8 cellular contexts compared by ENCODE assay signal in genomic region chr20:24917797-24918578, GRCh38. TPM values are rescaled to one million over a fixed set of nuclear protein-coding genes. Genes with fewer than 3 reads are reported as not detected.
DNase-seq lines count a peak whose midpoint lies in the region; ATAC-seq and TF ChIP-seq lines count a peak whose summit lies in the region.

No MANE protein-coding gene starts in this region.

- H3K27me3 ChIP-seq in lower lobe of right lung (ENCODE audit: low read depth): no peaks in the 10 kb centered on the region

- TF ChIP-seq CTCF in HFF-Myc (IDR thresholded peaks at IDR 0.05; ENCODE audit: low read depth, low read length, missing control alignments) (peak; percentile 83), lower lobe of right lung (IDR thresholded peaks at IDR 0.05) (peak; percentile 82)

- peak; percentile 93 to 95 for ATAC-seq in lower lobe of right lung
- no peak for ATAC-seq in GM19467 (IDR thresholded peaks at IDR 0.05; ENCODE audit: unreplicated experiment)

- peaks cover 4% of the 10 kb centered on the region for H3K27me3 Mint-ChIP-seq in activated CD4-positive, alpha-beta T cell treated with anti-CD3 and anti-CD28 coated beads, Interleukin-2, amount 10 ng/mL, durations not matched to agents 7 days and 5 days

- POLR2A ChIA-PET in activated CD4-positive, alpha-beta T cell treated with anti-CD3 and anti-CD28 coated beads, Interleukin-2, amount 10 ng/mL, durations not matched to agents 7 days and 5 days (lab: Charles Lee): interaction anchor here (0.6 kb wide), 1 partner anchor 1012 kb away, joined by 3 read pairs; no protein-coding TSS in a partner anchor

- DNase-seq in DMS153 (lab: John Stamatoyannopoulos, UW) (peak; percentile 14), HFF-Myc (ENCODE audit: extremely low read depth, low read depth) (peak; percentile 19), NCI-H226 (peak; percentile 18), lower lobe of right lung (peak; percentile 82)
- DNase-seq in activated CD4-positive, alpha-beta T cell treated with anti-CD3 and anti-CD28 coated beads, Interleukin-2, amount 10 ng/mL, durations not matched to agents 7 days and 5 days: peak; percentile 50
- DNase-seq in effector CD8-positive, alpha-beta T cell (lab: John Stamatoyannopoulos, UW): peak; percentile 4
- peak; percentile 10 for DNase-seq in stimulated activated CD8-positive, alpha-beta memory T cell treated with anti-CD3 and anti-CD28 coated beads, Interleukin-15, amount 100 ng/mL, for 24 hours (ENCODE audit: low read depth)

- no peaks in the 10 kb centered on the region for H3K9me3 ChIP-seq in lower lobe of right lung

- no peak overlapping the region for H3K4me3 Mint-ChIP-seq in activated CD4-positive, alpha-beta T cell treated with anti-CD3 and anti-CD28 coated beads, Interleukin-2, amount 10 ng/mL, durations not matched to agents 7 days and 5 days

- no peak overlapping the region for H3K27ac ChIP-seq in lower lobe of right lung

- no peaks in the 10 kb centered on the region for H3K36me3 ChIP-seq in lower lobe of right lung

- no peaks in the 10 kb centered on the region for H3K9me3 Mint-ChIP-seq in activated CD4-positive, alpha-beta T cell treated with anti-CD3 and anti-CD28 coated beads, Interleukin-2, amount 10 ng/mL, durations not matched to agents 7 days and 5 days

- H3K4me3 ChIP-seq in HFF-Myc (replicated peaks; ENCODE audit: low read depth, low read length): no peak overlapping the region
- no peak overlapping the region for H3K4me3 ChIP-seq in lower lobe of right lung

- peaks cover 8% of the 10 kb centered on the region for H3K4me1 Mint-ChIP-seq in activated CD4-positive, alpha-beta T cell treated with anti-CD3 and anti-CD28 coated beads, Interleukin-2, amount 10 ng/mL, durations not matched to agents 7 days and 5 days

- no peak overlapping the region for H3K27ac Mint-ChIP-seq in activated CD4-positive, alpha-beta T cell treated with anti-CD3 and anti-CD28 coated beads, Interleukin-2, amount 10 ng/mL, durations not matched to agents 7 days and 5 days

- intact Hi-C loops in lower lobe of right lung (cut with DNase I): no loop called here

- CTCF ChIA-PET in activated CD4-positive, alpha-beta T cell treated with anti-CD3 and anti-CD28 coated beads, Interleukin-2, amount 10 ng/mL, durations not matched to agents 7 days and 5 days (lab: Charles Lee): interaction anchor here (0.8 to 1.5 kb wide), 5 partner anchors 14 to 980 kb away, joined by 3 to 9 read pairs (median 4); no protein-coding TSS in a partner anchor

- H3K4me1 ChIP-seq in lower lobe of right lung: no peaks in the 10 kb centered on the region

- peaks cover 4% of the 10 kb centered on the region for H3K36me3 Mint-ChIP-seq in activated CD4-positive, alpha-beta T cell treated with anti-CD3 and anti-CD28 coated beads, Interleukin-2, amount 10 ng/mL, durations not matched to agents 7 days and 5 days (ENCODE audit: low read depth)

RNA-seq across cellular contexts. Expression of gene CST7, which starts 31.1 kb away (rescaled TPM):
- total RNA-seq in activated CD4-positive, alpha-beta T cell treated with anti-CD3 and anti-CD28 coated beads, Interleukin-2, amount 10 ng/mL, durations not matched to agents 7 days and 5 days: 10 to 100 TPM; 25.9 to 26.7 TPM
- total RNA-seq in lower lobe of right lung: 11.7 TPM

Comparison
In these comparisons a context has a peak if more than half of its experiments do, and no peak if none do; other contexts are left out.
1. DNase-seq: peak in every context shown above with its lines; median percentile 82 in lower lobe of right lung; 50 in activated CD4-positive, alpha-beta T cell treated with anti-CD3 and anti-CD28 coated beads, Interleukin-2, amount 10 ng/mL, durations not matched to agents 7 days and 5 days; 19 in HFF-Myc; 18 in NCI-H226; 14 in DMS153; 10 in stimulated activated CD8-positive, alpha-beta memory T cell treated with anti-CD3 and anti-CD28 coated beads, Interleukin-15, amount 100 ng/mL, for 24 hours; 4 in effector CD8-positive, alpha-beta T cell.